ENCODE assay signal across 1 cellular context in genomic region chr3:14278799-14279705, GRCh38.
TF ChIP-seq lines count a peak whose summit lies in the region.

No MANE protein-coding gene starts in this region.

TF ChIP-seq in K562, 482 proteins besides CTCF, POLR2A, EP300 and RAD21 (continued from another document and continues in another):
- TF ChIP-seq E2F8 (IDR thresholded peaks at IDR 0.05; ENCODE audit: low read depth, partially characterized antibody): peak; percentile 41
- peak; percentile 99 for TF ChIP-seq ZNF316 (IDR thresholded peaks at IDR 0.05)
- 0 out of 2 replicates have a peak, but pooled peaks have one; percentile 11 for TF ChIP-seq BHLHE40 (IDR thresholded peaks at IDR 0.05; ENCODE audit: low read length)
- TF ChIP-seq THRB (CRISPR knock-in tag; conservative IDR thresholded peaks at IDR 0.05): no peak
- TF ChIP-seq MTA3 (IDR thresholded peaks at IDR 0.05; ENCODE audit: borderline replicate concordance): 0 out of 2 replicates have a peak, but pooled peaks have one; percentile 38
- no peak for TF ChIP-seq ZNF217 (CRISPR knock-in tag; IDR thresholded peaks at IDR 0.05)
- 0 out of 2 replicates have a peak, but pooled peaks have one; percentile 58 for TF ChIP-seq HDAC2 (IDR thresholded peaks at IDR 0.05)
- peak; percentile 49; the same call in 1 of the 2 replicates for TF ChIP-seq JUND (IDR thresholded peaks at IDR 0.05; ENCODE audit: borderline replicate concordance, low read depth, low read length)
- peak; percentile 64; the same call in 2 of the 3 replicates for TF ChIP-seq JUND (tag; IDR thresholded peaks at IDR 0.05; ENCODE audit: borderline replicate concordance, low read depth, low read length)
- peak; percentile 84 for TF ChIP-seq MITF (IDR thresholded peaks at IDR 0.05)
- no peak for TF ChIP-seq TCF3 (CRISPR knock-in tag; IDR thresholded peaks at IDR 0.05)
- peak; percentile 99 for TF ChIP-seq C11orf30 (IDR thresholded peaks at IDR 0.05; ENCODE audit: low read depth)
- no peak for TF ChIP-seq SAFB (IDR thresholded peaks at IDR 0.05; ENCODE audit: borderline replicate concordance, low read depth, low read length)
- peak in 1 of 2 experiments; percentile 34; a peak in 1 of 4 replicates for TF ChIP-seq RCOR1 (IDR thresholded peaks at IDR 0.05; ENCODE audit: borderline replicate concordance in 1 of 2, low read depth in 2 of 2, low read length in 2 of 2)
- no peak for TF ChIP-seq E2F4 (CRISPR knock-in tag; IDR thresholded peaks at IDR 0.05; ENCODE audit: low read depth)
- peak; percentile 67 for TF ChIP-seq ARID1B (IDR thresholded peaks at IDR 0.05)
- no peak for TF ChIP-seq ATF1 (CRISPR knock-in tag; IDR thresholded peaks at IDR 0.05)
- TF ChIP-seq ATF1 (tag; IDR thresholded peaks at IDR 0.05): 0 out of 2 replicates have a peak, but pooled peaks have one; percentile 4
- peak; percentile 80; the same call in 1 of the 2 replicates for TF ChIP-seq TOE1 (IDR thresholded peaks at IDR 0.05; ENCODE audit: borderline replicate concordance)
- TF ChIP-seq TOE1 (CRISPR knock-in tag; IDR thresholded peaks at IDR 0.05; ENCODE audit: borderline replicate concordance, low read depth): no peak
- no peak for TF ChIP-seq ZHX1 (conservative IDR thresholded peaks at IDR 0.05; ENCODE audit: low read length)
- no peak for TF ChIP-seq FOXA3 (CRISPR knock-in tag; conservative IDR thresholded peaks at IDR 0.05 in 1 of 2, IDR thresholded peaks at IDR 0.05 in 1 of 2)
- TF ChIP-seq FOSL1 (tag; conservative IDR thresholded peaks at IDR 0.05): no peak
- peak; percentile 99 for TF ChIP-seq NFE2 (IDR thresholded peaks at IDR 0.05; ENCODE audit: low read depth)
- TF ChIP-seq THAP7 (CRISPR knock-in tag; IDR thresholded peaks at IDR 0.05): no peak
- no peak for TF ChIP-seq CBFA2T2 (conservative IDR thresholded peaks at IDR 0.05)
- TF ChIP-seq IRF9 (tag; IDR thresholded peaks at IDR 0.05): no peak
- TF ChIP-seq ZNF133 (CRISPR knock-in tag; IDR thresholded peaks at IDR 0.05): no peak
- TF ChIP-seq USF2 (CRISPR knock-in tag; IDR thresholded peaks at IDR 0.05): peak; percentile 76
- TF ChIP-seq HCFC1 (IDR thresholded peaks at IDR 0.05; ENCODE audit: low read depth, low read length): 0 out of 2 replicates have a peak, but pooled peaks have one; percentile 23
- no peak for TF ChIP-seq GATAD2B (IDR thresholded peaks at IDR 0.05; ENCODE audit: borderline replicate concordance)
- no peak for TF ChIP-seq TCFL5 (CRISPR knock-in tag; conservative IDR thresholded peaks at IDR 0.05)
- no peak for TF ChIP-seq E2F1 (CRISPR knock-in tag; IDR thresholded peaks at IDR 0.05)
- TF ChIP-seq CC2D1A (IDR thresholded peaks at IDR 0.05): no peak
- no peak for TF ChIP-seq ZNF280B (CRISPR knock-in tag; IDR thresholded peaks at IDR 0.05)
- TF ChIP-seq NR2C1 (IDR thresholded peaks at IDR 0.05): no peak
- TF ChIP-seq NR2C1 (tag; IDR thresholded peaks at IDR 0.05): 0 out of 2 replicates have a peak, but pooled peaks have one; percentile 13
- peak; percentile 41; the same call in 1 of the 2 replicates for TF ChIP-seq ATF3 (IDR thresholded peaks at IDR 0.05)
- no peak for TF ChIP-seq ATF3 (CRISPR knock-in tag; conservative IDR thresholded peaks at IDR 0.05)
- TF ChIP-seq TEAD4 (IDR thresholded peaks at IDR 0.05; ENCODE audit: low read length): 0 out of 2 replicates have a peak, but pooled peaks have one; percentile 35
- no peak for TF ChIP-seq TEAD4 (CRISPR knock-in tag; IDR thresholded peaks at IDR 0.05; ENCODE audit: borderline replicate concordance)
- no peak for TF ChIP-seq REST (CRISPR knock-in tag; IDR thresholded peaks at IDR 0.05; ENCODE audit: low read depth)
- no peak for TF ChIP-seq SRSF3 (IDR thresholded peaks at IDR 0.05; ENCODE audit: insufficient read depth, low read length)
- no peak for TF ChIP-seq GTF2F1 (IDR thresholded peaks at IDR 0.05; ENCODE audit: low read depth, low read length)
